Comparison of ENCODE assay signal across 11 cellular contexts in genomic region chr22:38033522-38034277, GRCh38. TPM values are rescaled to one million over a fixed set of nuclear protein-coding genes. Genes with fewer than 3 reads are reported as not detected.
DNase-seq lines count a peak whose midpoint lies in the region; ATAC-seq, FAIRE-seq and TF ChIP-seq lines count a peak whose summit lies in the region.
"Had no signal": no experiment of that assay in that cellular context is flagged by ENCODE, and none has a peak within 500 bp of the region (broad histone marks: within the 10 kb centered on the region; RNA-seq: fewer than 3 reads in every experiment).

No MANE protein-coding gene starts in this region.

- no peak for TF ChIP-seq CTCF in DOHH2 (IDR thresholded peaks at IDR 0.05; ENCODE audit: low read depth, low read length, poor library complexity, severe bottlenecking)

- no peaks in the 10 kb centered on the region for H3K27me3 Mint-ChIP-seq in activated naive CD8-positive, alpha-beta T cell treated with anti-CD3 and anti-CD28 coated beads, Interleukin-2, amount 50 U/mL, for 24 hours

- no peaks in the 10 kb centered on the region for H3K9me2 ChIP-seq in DOHH2 (replicated peaks; ENCODE audit: control insufficient read depth, low read length)

- no peaks in the 10 kb centered on the region for H3K4me1 Mint-ChIP-seq in activated naive CD8-positive, alpha-beta T cell treated with anti-CD3 and anti-CD28 coated beads, Interleukin-2, amount 50 U/mL, for 24 hours

- no peaks in the 10 kb centered on the region for H4K20me1 ChIP-seq in DOHH2 (ENCODE audit: control insufficient read depth, insufficient read depth, low read depth, low read length)

- H3K4me1 ChIP-seq in DOHH2 (ENCODE audit: control insufficient read depth, low read length) (peaks cover 22% of the 10 kb centered on the region), rectal smooth muscle tissue (ENCODE audit: control insufficient read depth, insufficient read depth, low read length) (peaks cover 16% of the 10 kb centered on the region)

- H3K36me3 ChIP-seq in DOHH2 (ENCODE audit: control insufficient read depth, low read length) = no peaks in the 10 kb centered on the region
- H3K36me3 ChIP-seq in rectal smooth muscle tissue (ENCODE audit: control insufficient read depth, insufficient read depth, low read length) = no peaks in the 10 kb centered on the region

- peak in 54 of 56 donors; percentile 60 to 95 (median 86) for DNase-seq in amygdala (lab: John Stamatoyannopoulos, UW)
- no peak for DNase-seq in RCC 7860 (ENCODE audit: low spot score)
- no peak for DNase-seq in activated naive CD8-positive, alpha-beta T cell treated with anti-CD3 and anti-CD28 coated beads, Interleukin-2, amount 50 U/mL, for 24 hours
- no peak for DNase-seq in D341Med (ENCODE audit: low spot score)
- no peak for DNase-seq in posterior vena cava (ENCODE audit: low spot score)

- no peaks in the 10 kb centered on the region for H3K9me3 Mint-ChIP-seq in activated naive CD8-positive, alpha-beta T cell treated with anti-CD3 and anti-CD28 coated beads, Interleukin-2, amount 50 U/mL, for 24 hours

- 0 out of 2 replicates have a peak overlapping the region, but pooled peaks have one; percentile 17 for H3K4me3 ChIP-seq in DOHH2 (ENCODE audit: low read length)
- peak overlapping the region; percentile 3; the same call in 1 of the 2 replicates for H3K4me3 ChIP-seq in iPS-18c (ENCODE audit: insufficient read depth, low read depth, low read length)
- peak overlapping the region; percentile 19 for H3K4me3 ChIP-seq in rectal smooth muscle tissue (ENCODE audit: low read length)
- H3K4me3 ChIP-seq: mucosa of descending colon had no signal

- H3K9me3 ChIP-seq in DOHH2 (ENCODE audit: control insufficient read depth, insufficient read depth, low read length) = no peaks in the 10 kb centered on the region
- H3K9me3 ChIP-seq in iPS-18c (ENCODE audit: control insufficient read depth, insufficient read depth, low read length) = peaks cover 2% of the 10 kb centered on the region
- H3K9me3 ChIP-seq: mucosa of descending colon had no signal

- ATAC-seq in activated naive CD8-positive, alpha-beta T cell treated with anti-CD3 and anti-CD28 coated beads, Interleukin-2, amount 50 U/mL, for 24 hours = no peak

- peak overlapping the region; percentile 57 for H3K4me2 ChIP-seq in DOHH2 (ENCODE audit: low read length)

- intact Hi-C loops in posterior vena cava (cut with DNase I) = no loop called here

- no peak overlapping the region for H3K27ac Mint-ChIP-seq in activated naive CD8-positive, alpha-beta T cell treated with anti-CD3 and anti-CD28 coated beads, Interleukin-2, amount 50 U/mL, for 24 hours

- no peaks in the 10 kb centered on the region for H3F3A ChIP-seq in DOHH2 (ENCODE audit: control insufficient read depth, insufficient read depth)

- no peak overlapping the region for H3K9ac ChIP-seq in rectal smooth muscle tissue (ENCODE audit: low read length)

- H3K36me3 Mint-ChIP-seq in activated naive CD8-positive, alpha-beta T cell treated with anti-CD3 and anti-CD28 coated beads, Interleukin-2, amount 50 U/mL, for 24 hours (ENCODE audit: low read depth) = no peaks in the 10 kb centered on the region

- no peak overlapping the region for H3K4me3 Mint-ChIP-seq in activated naive CD8-positive, alpha-beta T cell treated with anti-CD3 and anti-CD28 coated beads, Interleukin-2, amount 50 U/mL, for 24 hours

- FAIRE-seq in RCC 7860 (lab: Jason Lieb, UNC) = no peak

- H3K79me2 ChIP-seq in DOHH2 (ENCODE audit: control insufficient read depth, low read length) = no peaks in the 10 kb centered on the region

- H3K27ac ChIP-seq in DOHH2 (ENCODE audit: low read depth, low read length) (no peak overlapping the region), rectal smooth muscle tissue (ENCODE audit: low read depth, low read length) (peak overlapping the region; percentile 67)

- no peaks in the 10 kb centered on the region for H3K27me3 ChIP-seq in DOHH2 (ENCODE audit: control insufficient read depth, low read length)
- no peaks in the 10 kb centered on the region for H3K27me3 ChIP-seq in rectal smooth muscle tissue (ENCODE audit: control insufficient read depth, insufficient read depth, low read length)

RNA-seq across cellular contexts. Expression of gene PICK1, which starts 23.5 kb away (rescaled TPM):
- total RNA-seq in posterior vena cava = 10 to 100 TPM; 15.7 to 17.5 TPM

RNA-seq across cellular contexts. Expression of gene SOX10, which starts 49.3 kb away (rescaled TPM):
- total RNA-seq in posterior vena cava = 1 to 10 TPM in 1 of 2 donors, under 1 TPM in 1; 0.32 to 1.6 TPM
- total RNA-seq: activated CD8-positive, alpha-beta memory T cell treated with anti-CD3 and anti-CD28 coated beads for 36 hours; dermis blood vessel endothelial cell had no signal

RNA-seq across cellular contexts. Expression of gene SLC16A8, which starts 50.3 kb away (rescaled TPM):
- total RNA-seq in posterior vena cava = under 1 TPM; 0.51 to 0.57 TPM
- total RNA-seq: dermis blood vessel endothelial cell, mucosa of descending colon had no signal

Comparison
In these comparisons a context has a peak if more than half of its experiments do, and no peak if none do; other contexts are left out.
1. DNase-seq: peak in amygdala (54 of 56); none in RCC 7860 (single experiment), activated naive CD8-positive, alpha-beta T cell treated with anti-CD3 and anti-CD28 coated beads, Interleukin-2, amount 50 U/mL, for 24 hours (single experiment), D341Med (single experiment) and posterior vena cava (single experiment).
2. Peak in every context shown above with its lines, with median percentiles within 50 percentile points of each other: H3K4me3 ChIP-seq.